9 cellular contexts compared by ENCODE assay signal in genomic region chr17:36657390-36657762, GRCh38. TPM values are rescaled to one million over a fixed set of nuclear protein-coding genes. Genes with fewer than 3 reads are reported as not detected.
DNase-seq lines count a peak whose midpoint lies in the region; ATAC-seq and TF ChIP-seq lines count a peak whose summit lies in the region.
"Had no signal": no experiment of that assay in that cellular context is flagged by ENCODE, and none has a peak within 500 bp of the region (broad histone marks: within the 10 kb centered on the region; RNA-seq: fewer than 3 reads in every experiment).

No MANE protein-coding gene starts in this region.

- ATAC-seq in gastrocnemius medialis, result no peak

- in situ Hi-C loops in astrocyte of the cerebellum (cut with HindIII; ENCODE audit: low sequenced_read_pairs), result no loop called here
- in situ Hi-C loops in gastrocnemius medialis (cut with MboI; ENCODE audit: low sequenced_read_pairs in 4 of 4), result loop anchor here in 1 of 4 donors (25.0 kb wide), 1 partner anchor 105 kb away; no protein-coding TSS in a partner anchor

- CTCF ChIA-PET in HEK293T (lab: Yijun Ruan, JAX), result interaction anchor here (1.2 to 1.6 kb wide), 3 partner anchors 10 to 98 kb away, joined by 4 to 8 read pairs (median 4); no protein-coding TSS in a partner anchor

- POLR2A ChIA-PET in HEK293T (lab: Yijun Ruan, JAX), result interaction anchor here (1.3 kb wide), 1 partner anchor 9 kb away, joined by 3 read pairs; no protein-coding TSS in a partner anchor

- H3K4me3 ChIP-seq in astrocyte of the cerebellum (ENCODE audit: low read depth, low read length) (peak overlapping the region; percentile 33), iPS-15b (ENCODE audit: low read depth, low read length) (peak overlapping the region; percentile 69), gastrocnemius medialis (peak overlapping the region; percentile 33 to 50 (median 44))

- H3K27ac ChIP-seq in gastrocnemius medialis, result no peak overlapping the region

- intact Hi-C loops in gastrocnemius medialis (cut with DNase I; ENCODE audit: low total_unique reads), result no loop called here

- DNase-seq in HEK293T (ENCODE audit: extremely low spot score) (peak; percentile 16), astrocyte of the cerebellum (ENCODE audit: low read depth) (no peak), gastrocnemius medialis (no peak), T-helper 1 cell (no peak), NCI-H446 (lab: John Stamatoyannopoulos, UW) (no peak), globus pallidus (ENCODE audit: low spot score) (no peak), NCI-H187 (lab: John Stamatoyannopoulos, UW) (no peak)
- DNase-seq: hippocampal formation had no signal

- H3K9ac ChIP-seq in iPS-15b (ENCODE audit: low read depth, low read length), result no peak overlapping the region

- peaks cover 2% of the 10 kb centered on the region for H3K4me1 ChIP-seq in iPS-15b (ENCODE audit: control insufficient read depth, insufficient read depth, low read length)
- H3K4me1 ChIP-seq in gastrocnemius medialis, result no peaks in the 10 kb centered on the region

- TF ChIP-seq CTCF in astrocyte of the cerebellum (IDR thresholded peaks at IDR 0.05; ENCODE audit: low read depth, low read length, missing control alignments), result no peak
- TF ChIP-seq CTCF in gastrocnemius medialis (IDR thresholded peaks at IDR 0.05 in 4 of 5, conservative IDR thresholded peaks at IDR 0.05 in 1 of 5), result no peak

- H3K36me3 ChIP-seq in iPS-15b (ENCODE audit: control insufficient read depth, insufficient read depth, low read length) (no peaks in the 10 kb centered on the region), gastrocnemius medialis (no peaks in the 10 kb centered on the region)

- H3K9me3 ChIP-seq in iPS-15b (ENCODE audit: control insufficient read depth, insufficient read depth, low read length), result no peaks in the 10 kb centered on the region
- no peaks in the 10 kb centered on the region for H3K9me3 ChIP-seq in gastrocnemius medialis

- H3K27me3 ChIP-seq in iPS-15b (ENCODE audit: control insufficient read depth, insufficient read depth, low read length) (peaks cover 21% of the 10 kb centered on the region), gastrocnemius medialis (peaks cover 34 to 62% (median 47%) of the 10 kb centered on the region in 3 donors)

- TF ChIP-seq POLR2A in gastrocnemius medialis (IDR thresholded peaks at IDR 0.05), result no peak

TF ChIP-seq in HEK293T, 16 proteins besides CTCF, POLR2A, EP300 and RAD21:
- no peak for TF ChIP-seq HDGF (IDR thresholded peaks at IDR 0.05; ENCODE audit: borderline replicate concordance)
- TF ChIP-seq ELF4 (IDR thresholded peaks at IDR 0.05), result no peak
- TF ChIP-seq ZNF384 (IDR thresholded peaks at IDR 0.05), result no peak
- TF ChIP-seq PKNOX1 (IDR thresholded peaks at IDR 0.05), result no peak
- TF ChIP-seq L3MBTL2 (conservative IDR thresholded peaks at IDR 0.05), result no peak
- TF ChIP-seq BHLHE40 (IDR thresholded peaks at IDR 0.05; ENCODE audit: borderline replicate concordance), result no peak
- no peak for TF ChIP-seq ARNT (IDR thresholded peaks at IDR 0.05)
- no peak for TF ChIP-seq SP1 (IDR thresholded peaks at IDR 0.05)
- no peak for TF ChIP-seq FOXM1 (IDR thresholded peaks at IDR 0.05; ENCODE audit: borderline replicate concordance)

RNA-seq across cellular contexts. Expression of gene MRM1, which starts 56.0 kb away (rescaled TPM):
- 10 to 100 TPM in 2 of 4 donors, 1 to 10 TPM in 2; 8.8 to 13.9 (median 10.8) TPM for total RNA-seq in gastrocnemius medialis
